ENCODE assay signal across 2 cellular contexts in the genomic region with DNA sequence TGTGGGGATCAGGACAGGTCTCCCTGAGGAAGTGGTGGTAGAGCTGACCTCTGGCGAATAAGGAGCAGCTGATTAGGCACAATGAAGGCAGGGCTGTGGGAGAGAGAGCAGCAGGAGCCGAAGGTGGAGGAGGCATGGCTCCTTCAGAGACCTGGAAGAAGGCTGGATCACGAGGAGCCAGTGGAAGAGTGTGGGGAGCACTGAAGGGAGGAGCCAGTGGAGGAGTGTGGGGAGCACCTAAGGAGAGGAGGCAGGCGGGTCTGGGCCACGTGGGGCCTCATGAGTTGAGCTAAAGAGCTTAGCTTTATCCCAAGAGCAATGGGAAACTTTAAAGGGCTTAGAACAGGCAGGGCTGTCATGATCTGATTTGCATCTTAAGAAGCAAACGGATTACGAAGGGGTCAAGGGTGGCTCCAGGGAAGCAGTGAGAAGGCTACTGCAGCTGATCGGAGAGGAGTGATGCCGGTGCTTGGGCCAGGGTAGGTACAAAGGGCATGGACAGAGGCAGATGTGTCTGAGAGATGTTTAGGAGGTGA.
TF ChIP-seq lines count a peak whose summit lies in the region.

No MANE protein-coding gene starts in this region.

TF ChIP-seq in HepG2, 621 proteins besides CTCF, POLR2A, EP300 and RAD21:
- TF ChIP-seq ZNF768 (CRISPR knock-in tag; IDR thresholded peaks at IDR 0.05) (no peak), ZNF263 (CRISPR knock-in tag; IDR thresholded peaks at IDR 0.05) (peak; percentile 85)
TF ChIP-seq in HepG2: peak in this region for 1.

TF ChIP-seq in GM12878, 131 proteins besides CTCF, POLR2A, EP300 and RAD21:
- TF ChIP-seq RAD51 (IDR thresholded peaks at IDR 0.05) (no peak), NFXL1 (IDR thresholded peaks at IDR 0.05; ENCODE audit: borderline replicate concordance) (0 out of 2 replicates have a peak, but pooled peaks have one; percentile 32)
